In the genomic region with DNA sequence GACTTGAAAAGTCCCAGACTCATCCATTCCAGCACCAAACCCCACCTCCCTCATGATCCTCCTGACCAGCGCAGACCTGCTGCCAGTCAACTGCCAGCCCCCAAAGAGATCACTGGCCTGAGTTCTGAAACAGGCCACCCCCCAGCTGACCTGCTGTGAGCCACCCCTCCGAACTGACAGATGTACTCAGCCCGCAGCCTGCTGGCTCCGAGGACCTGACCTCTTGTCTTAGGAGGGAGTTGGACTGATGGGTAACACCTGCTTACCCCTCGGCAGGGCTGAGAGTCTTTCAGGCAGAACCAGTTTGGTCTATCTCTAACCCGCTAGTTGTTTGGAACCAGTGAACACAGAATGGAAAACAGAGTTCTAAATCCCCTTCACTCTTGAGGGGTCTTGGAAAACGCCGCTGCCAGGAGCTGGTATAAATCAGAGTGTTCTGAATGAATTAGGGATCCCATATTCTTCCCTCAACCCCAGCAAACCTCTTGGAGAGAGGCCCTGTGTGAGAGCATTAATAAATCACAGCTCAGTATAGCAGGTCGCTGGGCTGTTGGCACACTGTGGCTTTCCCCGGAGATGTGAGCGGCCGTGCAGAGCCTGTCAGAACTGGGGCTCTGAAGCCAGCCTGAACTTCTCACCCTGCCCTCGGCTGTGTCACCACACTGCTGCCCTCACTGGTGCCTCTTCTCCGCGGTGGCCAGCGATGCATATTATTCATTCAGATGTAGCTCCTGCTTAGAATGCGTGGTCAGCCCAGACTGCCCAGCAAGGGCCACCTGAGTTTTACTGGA, we compare ENCODE assay signal across 12 cellular contexts.
DNase-seq lines count a peak whose midpoint lies in the region; ATAC-seq and TF ChIP-seq lines count a peak whose summit lies in the region.
"Had no signal": no experiment of that assay in that cellular context is flagged by ENCODE, and none has a peak within 500 bp of the region (broad histone marks: within the 10 kb centered on the region; RNA-seq: fewer than 3 reads in every experiment).

No MANE protein-coding gene starts in this region.

- H3K9ac ChIP-seq in rectal smooth muscle tissue (ENCODE audit: low read length) = no peak overlapping the region
- H3K9ac ChIP-seq: BLaER1 treated with 17β-estradiol and CSF1 and Interleukin-3, amounts not matched to agents 10 nM and 100 nM had no signal

- 53% methylated on average over 17 of the region's 17 CpGs for WGBS in right cardiac atrium

- peak; percentile 24 for DNase-seq in H4 (ENCODE audit: low spot score)
- DNase-seq in WTC11 (ENCODE audit: low spot score) = no peak
- peak in 2 of 3 donors; percentile 63 to 67 for DNase-seq in right cardiac atrium
- no peak for DNase-seq in cerebellum (ENCODE audit: low spot score)
- DNase-seq in activated naive CD4-positive, alpha-beta T cell treated with Interleukin-2 at 50 U/mL for 16 hours = no peak
- DNase-seq in OCI-LY7 (ENCODE audit: low spot score) = no peak
- DNase-seq: NCI-H2029 treated with DMSO at 0.1 percent for 48 hours had no signal

- peak overlapping the region; percentile 25 for H3K27ac ChIP-seq in right cardiac atrium (ENCODE audit: low read length)
- H3K27ac ChIP-seq in rectal smooth muscle tissue (ENCODE audit: low read depth, low read length) = peak overlapping the region; percentile 30
- no peak overlapping the region for H3K27ac ChIP-seq in OCI-LY7 (ENCODE audit: low read depth, low read length, poor library complexity, severe bottlenecking)
- H3K27ac ChIP-seq: BLaER1 treated with 17β-estradiol and CSF1 and Interleukin-3, amounts not matched to agents 10 nM and 100 nM had no signal

- BruUV-seq in OCI-LY7 (replicated peaks; lab: Mats Ljungman, UMichigan) = no TSS peak

- H3K27ac Mint-ChIP-seq in WTC11 = peak overlapping the region; percentile 92; the same call in 1 of the 2 replicates
- H3K27ac Mint-ChIP-seq: activated CD8-positive, alpha-beta T cell treated with anti-CD3 and anti-CD28 coated beads for 36 hours; immature natural killer cell had no signal

- POLR2A ChIA-PET in WTC11 (lab: Charles Lee) = no interaction called here
- POLR2A ChIA-PET in OCI-LY7 (lab: Charles Lee) = no interaction called here

- H4K20me1 ChIP-seq in OCI-LY7 (ENCODE audit: insufficient read depth, low read length) = no peaks in the 10 kb centered on the region
- H4K20me1 ChIP-seq: BLaER1 treated with 17β-estradiol and CSF1 and Interleukin-3, amounts not matched to agents 10 nM and 100 nM had no signal

- H3K4me3 Mint-ChIP-seq in WTC11 = no peak overlapping the region
- H3K4me3 Mint-ChIP-seq: activated CD8-positive, alpha-beta T cell treated with anti-CD3 and anti-CD28 coated beads for 36 hours; immature natural killer cell had no signal

- H2AFZ ChIP-seq in OCI-LY7 (ENCODE audit: low read length) = no peak overlapping the region

- no peaks in the 10 kb centered on the region for H3K9me3 Mint-ChIP-seq in WTC11
- H3K9me3 Mint-ChIP-seq: activated CD8-positive, alpha-beta T cell treated with anti-CD3 and anti-CD28 coated beads for 36 hours; immature natural killer cell had no signal

- H3K4me1 Mint-ChIP-seq in WTC11 = peaks cover 57% of the 10 kb centered on the region

- H3K27me3 ChIP-seq in right cardiac atrium (ENCODE audit: control insufficient read depth, insufficient read depth) (no peaks in the 10 kb centered on the region), rectal smooth muscle tissue (ENCODE audit: control insufficient read depth, insufficient read depth, low read length) (no peaks in the 10 kb centered on the region)
- H3K27me3 ChIP-seq: BLaER1 treated with 17β-estradiol and CSF1 and Interleukin-3, amounts not matched to agents 10 nM and 100 nM had no signal

- H3K9me3 ChIP-seq in right cardiac atrium (ENCODE audit: control insufficient read depth, low read length) (no peaks in the 10 kb centered on the region), OCI-LY7 (ENCODE audit: low read length) (no peaks in the 10 kb centered on the region)
- H3K9me3 ChIP-seq: BLaER1 treated with 17β-estradiol and CSF1 and Interleukin-3, amounts not matched to agents 10 nM and 100 nM had no signal

- CTCF ChIA-PET in WTC11 (lab: Charles Lee) (interaction anchor here (0.6 to 4.6 kb wide), 16 partner anchors 11 to 945 kb away, joined by 3 to 90 read pairs (median 4); a partner anchor contains a TSS), OCI-LY7 (lab: Charles Lee; ENCODE audit: unreplicated experiment) (no interaction called here)

- no peak for ATAC-seq in WTC11
- peak; percentile 74 to 78 for ATAC-seq in right cardiac atrium
- no peak for ATAC-seq in HG03039 (IDR thresholded peaks at IDR 0.05; ENCODE audit: unreplicated experiment)

- no peaks in the 10 kb centered on the region for H3K36me3 Mint-ChIP-seq in WTC11
- H3K36me3 Mint-ChIP-seq: immature natural killer cell had no signal

- no peaks in the 10 kb centered on the region for H3K79me2 ChIP-seq in OCI-LY7 (ENCODE audit: insufficient read depth, low read depth, low read length)

- intact Hi-C loops in right cardiac atrium (cut with DNase I) = no loop called here
- intact Hi-C loops in OCI-LY7 (cut with micrococcal nuclease; ENCODE audit: unreplicated experiment) = loop anchor here (2.0 to 5.0 kb wide), 2 partner anchors 207 to 504 kb away; no protein-coding TSS in a partner anchor

- no peaks in the 10 kb centered on the region for H3K36me3 ChIP-seq in rectal smooth muscle tissue (ENCODE audit: control insufficient read depth, insufficient read depth, low read length)
- H3K36me3 ChIP-seq in OCI-LY7 (ENCODE audit: insufficient read depth, low read length) = no peaks in the 10 kb centered on the region
- H3K36me3 ChIP-seq: BLaER1 treated with 17β-estradiol and CSF1 and Interleukin-3, amounts not matched to agents 10 nM and 100 nM had no signal

- no peak overlapping the region for H3K4me3 ChIP-seq in right cardiac atrium (ENCODE audit: low read length)
- no peak overlapping the region for H3K4me3 ChIP-seq in rectal smooth muscle tissue (ENCODE audit: low read length)
- no peak overlapping the region for H3K4me3 ChIP-seq in OCI-LY7 (ENCODE audit: low read depth, low read length, poor library complexity, severe bottlenecking)
- H3K4me3 ChIP-seq: BLaER1 treated with 17β-estradiol and CSF1 and Interleukin-3, amounts not matched to agents 10 nM and 100 nM had no signal

- no peaks in the 10 kb centered on the region; the same call in 1 of the 2 replicates for H3K27me3 Mint-ChIP-seq in WTC11 (ENCODE audit: low read depth)

- TF ChIP-seq CTCF in WTC11 (IDR thresholded peaks at IDR 0.05) (no peak), OCI-LY7 (conservative IDR thresholded peaks at IDR 0.05; ENCODE audit: low read length) (no peak)

- H3K9me2 ChIP-seq in OCI-LY7 (ENCODE audit: insufficient read depth, low read length) = no peaks in the 10 kb centered on the region

- no peak overlapping the region for H3K4me2 ChIP-seq in OCI-LY7 (ENCODE audit: low read length)

- H3K4me1 ChIP-seq in right cardiac atrium (ENCODE audit: control insufficient read depth, insufficient read depth, low read length) (no peaks in the 10 kb centered on the region), rectal smooth muscle tissue (ENCODE audit: control insufficient read depth, insufficient read depth, low read length) (peaks cover 16% of the 10 kb centered on the region), OCI-LY7 (ENCODE audit: insufficient read depth, low read length, poor library complexity, severe bottlenecking) (no peaks in the 10 kb centered on the region)

TF ChIP-seq in WTC11, 78 proteins besides CTCF, POLR2A, EP300 and RAD21 (continues in another document):
- TF ChIP-seq GABPB1 (CRISPR knock-in tag; IDR thresholded peaks at IDR 0.05) (no peak), OVOL2 (CRISPR knock-in tag; IDR thresholded peaks at IDR 0.05; ENCODE audit: borderline replicate concordance) (no peak), NFATC4 (CRISPR knock-in tag; IDR thresholded peaks at IDR 0.05) (no peak), JUN (CRISPR knock-in tag; IDR thresholded peaks at IDR 0.05) (no peak), TP53 (CRISPR knock-in tag; IDR thresholded peaks at IDR 0.05) (no peak), JAZF1 (CRISPR knock-in tag; IDR thresholded peaks at IDR 0.05) (no peak), ZBTB21 (CRISPR knock-in tag; IDR thresholded peaks at IDR 0.05; ENCODE audit: borderline replicate concordance) (no peak)
- TF ChIP-seq, protein P1, sequence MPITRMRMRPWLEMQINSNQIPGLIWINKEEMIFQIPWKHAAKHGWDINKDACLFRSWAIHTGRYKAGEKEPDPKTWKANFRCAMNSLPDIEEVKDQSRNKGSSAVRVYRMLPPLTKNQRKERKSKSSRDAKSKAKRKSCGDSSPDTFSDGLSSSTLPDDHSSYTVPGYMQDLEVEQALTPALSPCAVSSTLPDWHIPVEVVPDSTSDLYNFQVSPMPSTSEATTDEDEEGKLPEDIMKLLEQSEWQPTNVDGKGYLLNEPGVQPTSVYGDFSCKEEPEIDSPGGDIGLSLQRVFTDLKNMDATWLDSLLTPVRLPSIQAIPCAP (CRISPR knock-in tag; IDR thresholded peaks at IDR 0.05) = no peak
- TF ChIP-seq, protein P2, sequence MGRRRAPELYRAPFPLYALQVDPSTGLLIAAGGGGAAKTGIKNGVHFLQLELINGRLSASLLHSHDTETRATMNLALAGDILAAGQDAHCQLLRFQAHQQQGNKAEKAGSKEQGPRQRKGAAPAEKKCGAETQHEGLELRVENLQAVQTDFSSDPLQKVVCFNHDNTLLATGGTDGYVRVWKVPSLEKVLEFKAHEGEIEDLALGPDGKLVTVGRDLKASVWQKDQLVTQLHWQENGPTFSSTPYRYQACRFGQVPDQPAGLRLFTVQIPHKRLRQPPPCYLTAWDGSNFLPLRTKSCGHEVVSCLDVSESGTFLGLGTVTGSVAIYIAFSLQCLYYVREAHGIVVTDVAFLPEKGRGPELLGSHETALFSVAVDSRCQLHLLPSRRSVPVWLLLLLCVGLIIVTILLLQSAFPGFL (CRISPR knock-in tag; IDR thresholded peaks at IDR 0.05; ENCODE audit: borderline replicate concordance) = no peak

Comparison
In these comparisons a context has a peak if more than half of its experiments do, and no peak if none do; other contexts are left out.
1. DNase-seq: peak in H4 (single experiment) and right cardiac atrium (2 of 3); none in WTC11 (single experiment), cerebellum (single experiment), activated naive CD4-positive, alpha-beta T cell treated with Interleukin-2 at 50 U/mL for 16 hours (single experiment) and OCI-LY7 (single experiment).
2. ATAC-seq: peak in right cardiac atrium (2 of 2); none in WTC11 (single experiment) and HG03039 (single experiment).